ENCODE assay signal across 22 cellular contexts in the genomic region with DNA sequence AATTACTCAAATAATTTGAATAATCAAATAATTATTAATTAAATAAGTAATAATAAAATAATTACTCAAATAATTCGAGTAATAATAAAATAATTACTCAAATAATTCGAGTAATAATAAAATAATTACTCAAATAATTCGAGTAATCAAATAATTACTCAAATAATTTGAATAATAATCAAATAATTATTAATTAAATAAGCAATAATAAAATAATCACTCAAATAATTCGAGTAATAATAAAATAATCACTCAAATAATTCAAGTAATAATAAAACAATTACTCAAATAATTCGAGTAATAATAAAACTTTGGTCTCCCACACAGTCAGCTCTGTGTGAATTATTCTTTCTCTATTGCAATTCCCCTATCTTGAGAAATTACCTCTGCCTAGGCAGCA. TPM values are rescaled to one million over a fixed set of nuclear protein-coding genes. Genes with fewer than 3 reads are reported as not detected.
DNase-seq lines count a peak whose midpoint lies in the region; ATAC-seq, FAIRE-seq and TF ChIP-seq lines count a peak whose summit lies in the region.
"Had no signal": no experiment of that assay in that cellular context is flagged by ENCODE, and none has a peak within 500 bp of the region (broad histone marks: within the 10 kb centered on the region; RNA-seq: fewer than 3 reads in every experiment).

No MANE protein-coding gene starts in this region.

- H3K27ac ChIP-seq in GM23338 (ENCODE audit: low read depth), result no peak overlapping the region
- H3K27ac ChIP-seq in kidney (ENCODE audit: low read depth in 2 of 2, low read length in 2 of 2), result no peak overlapping the region
- H3K27ac ChIP-seq in small intestine (ENCODE audit: low read depth in 1 of 2, low read length in 1 of 2), result no peak overlapping the region
- H3K27ac ChIP-seq: A549 had no signal

- H3K4me3 Mint-ChIP-seq in GM23338, result no peak overlapping the region
- H3K4me3 Mint-ChIP-seq: CD8-positive, alpha-beta T cell; H9 had no signal

- H3K27ac Mint-ChIP-seq in GM23338, result no peak overlapping the region
- H3K27ac Mint-ChIP-seq: CD8-positive, alpha-beta T cell had no signal

- no peaks in the 10 kb centered on the region for H3K36me3 Mint-ChIP-seq in GM23338 (ENCODE audit: low read depth)
- H3K36me3 Mint-ChIP-seq: CD8-positive, alpha-beta T cell had no signal

- H3K79me2 ChIP-seq in GM23338 (replicated peaks; ENCODE audit: insufficient read depth), result no peaks in the 10 kb centered on the region

- peaks cover 14% of the 10 kb centered on the region; the same call in 1 of the 2 replicates for H3K9me2 ChIP-seq in GM23338 (ENCODE audit: insufficient read depth)

- FAIRE-seq in colon (lab: Jason Lieb, UNC) (peak; percentile 98), kidney (lab: Jason Lieb, UNC) (peak; percentile 99), small intestine (lab: Jason Lieb, UNC) (peak; percentile 97)
- FAIRE-seq: A549, GM12892, GM18507, H1, HTR-8/SVneo, K562 had no signal

- intact Hi-C loops in kidney (cut with DNase I), result no loop called here

- H3K4me1 ChIP-seq in GM23338 (ENCODE audit: insufficient read depth) (peaks cover 17% of the 10 kb centered on the region), kidney (ENCODE audit: control insufficient read depth in 1 of 2, insufficient read depth in 1 of 2, low read depth in 1 of 2, low read length in 2 of 2) (no peaks in the 10 kb centered on the region), small intestine (ENCODE audit: control insufficient read depth in 2 of 2, insufficient read depth in 1 of 2, low read depth in 1 of 2, low read length in 1 of 2) (no peaks in the 10 kb centered on the region)
- H3K4me1 ChIP-seq: A549 had no signal

- no peak overlapping the region for H3K9ac ChIP-seq in kidney (ENCODE audit: low read length in 2 of 2)

- H3K27me3 ChIP-seq in GM23338 (ENCODE audit: insufficient read depth) (no peaks in the 10 kb centered on the region), small intestine (ENCODE audit: control insufficient read depth in 2 of 2, insufficient read depth in 2 of 2, low read length in 2 of 2) (no peaks in the 10 kb centered on the region)

- H3K9me3 Mint-ChIP-seq in GM23338, result no peaks in the 10 kb centered on the region; the same call in 2 of the 3 replicates
- H3K9me3 Mint-ChIP-seq: CD8-positive, alpha-beta T cell had no signal

- no peaks in the 10 kb centered on the region for H3K27me3 Mint-ChIP-seq in GM23338 (ENCODE audit: insufficient read depth, low read depth, poor library complexity)

- no peaks in the 10 kb centered on the region for H3K36me3 ChIP-seq in GM23338 (ENCODE audit: insufficient read depth)
- no peaks in the 10 kb centered on the region for H3K36me3 ChIP-seq in kidney (ENCODE audit: control insufficient read depth in 1 of 2, insufficient read depth in 2 of 2, low read length in 2 of 2)
- H3K36me3 ChIP-seq in small intestine (ENCODE audit: control insufficient read depth in 2 of 2, insufficient read depth in 2 of 2, low read length in 2 of 2), result no peaks in the 10 kb centered on the region

- ATAC-seq in GM23338 (no peak), HG02973 (IDR thresholded peaks at IDR 0.05; ENCODE audit: unreplicated experiment) (no peak), HG02840 (IDR thresholded peaks at IDR 0.05; ENCODE audit: low FRiP score, unreplicated experiment) (no peak), GM18511 (IDR thresholded peaks at IDR 0.05; ENCODE audit: unreplicated experiment) (no peak)
- ATAC-seq: A549; CD8-positive, alpha-beta T cell; K562 had no signal

- WGBS in small intestine, 3 donors, result 54 to 77% (median 65%) methylated on average over 5 of the region's 5 CpGs

- H2AFZ ChIP-seq in GM23338, result 0 out of 2 replicates have a peak overlapping the region, but pooled peaks have one; percentile 43

- H3F3A ChIP-seq in GM23338 (replicated peaks; ENCODE audit: low read depth), result no peaks in the 10 kb centered on the region

- TF ChIP-seq CTCF in GM23338 (conservative IDR thresholded peaks at IDR 0.05; ENCODE audit: low read depth in 2 of 2) (no peak), kidney (IDR thresholded peaks at IDR 0.05; ENCODE audit: borderline replicate concordance, extremely low read depth, insufficient read depth) (no peak)

- peaks cover 13% of the 10 kb centered on the region for H3K4me1 Mint-ChIP-seq in GM23338

- no peaks in the 10 kb centered on the region for H4K20me1 ChIP-seq in GM23338 (replicated peaks; ENCODE audit: insufficient read depth)

- H3K9me3 ChIP-seq in kidney (ENCODE audit: control insufficient read depth in 1 of 2, low read length in 2 of 2) (no peaks in the 10 kb centered on the region), small intestine (ENCODE audit: control insufficient read depth, low read depth) (no peaks in the 10 kb centered on the region)
- H3K9me3 ChIP-seq: A549 had no signal

- no peak overlapping the region for H3K4me3 ChIP-seq in GM23338
- H3K4me3 ChIP-seq in kidney (ENCODE audit: low read length in 2 of 2), result no peak overlapping the region
- H3K4me3 ChIP-seq in small intestine (ENCODE audit: low read depth in 1 of 2, low read length in 2 of 2), result no peak overlapping the region
- H3K4me3 ChIP-seq: A549, K562 had no signal

- no peak for DNase-seq in GM23338 (ENCODE audit: low spot score)
- DNase-seq in kidney, result no peak
- no peak for DNase-seq in small intestine
- no peak for DNase-seq in midbrain (lab: John Stamatoyannopoulos, UW)
- DNase-seq: AML-193; CD8-positive, alpha-beta T cell; DMS 273 treated with DMSO at 0.1 percent for 48 hours; DMS53; GDM1; H9; IMR-90 had no signal

- no peak overlapping the region for H3K4me2 ChIP-seq in GM23338
- H3K4me2 ChIP-seq: A549 had no signal

TF ChIP-seq in GM23338, 12 proteins besides CTCF, POLR2A, EP300 and RAD21 (continues in another document):
- TF ChIP-seq, protein P1, sequence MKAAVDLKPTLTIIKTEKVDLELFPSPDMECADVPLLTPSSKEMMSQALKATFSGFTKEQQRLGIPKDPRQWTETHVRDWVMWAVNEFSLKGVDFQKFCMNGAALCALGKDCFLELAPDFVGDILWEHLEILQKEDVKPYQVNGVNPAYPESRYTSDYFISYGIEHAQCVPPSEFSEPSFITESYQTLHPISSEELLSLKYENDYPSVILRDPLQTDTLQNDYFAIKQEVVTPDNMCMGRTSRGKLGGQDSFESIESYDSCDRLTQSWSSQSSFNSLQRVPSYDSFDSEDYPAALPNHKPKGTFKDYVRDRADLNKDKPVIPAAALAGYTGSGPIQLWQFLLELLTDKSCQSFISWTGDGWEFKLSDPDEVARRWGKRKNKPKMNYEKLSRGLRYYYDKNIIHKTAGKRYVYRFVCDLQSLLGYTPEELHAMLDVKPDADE (IDR thresholded peaks at IDR 0.05), result no peak

RNA-seq across cellular contexts. Expression of a gene that starts 30.0 kb away (rescaled TPM):
- total RNA-seq in GM23338 (2014; rRNA removed; shearing (Covaris generic)), result not detected in 2 replicates
- polyA plus RNA-seq in GM23338 (2016; fragmentation: Nextera tagmentation; extraction: Ambion mirVana) (not detected in 2 replicates), kidney (ENCODE audit: insufficient read depth, low read depth, low replicate concordance) (not detected), small intestine (not detected)
- not detected for total RNA-seq in kidney
- total RNA-seq: CD8-positive, alpha-beta T cell; H1; H9; IMR-90; K562 had no signal
- polyA plus RNA-seq: A549, BJ, H1, IMR-90, K562 had no signal
